Comparison of ENCODE assay signal across 16 cellular contexts in genomic region chr16:79415983-79416641, GRCh38.
DNase-seq lines count a peak whose midpoint lies in the region; ATAC-seq lines count a peak whose summit lies in the region.
"Had no signal": no experiment of that assay in that cellular context is flagged by ENCODE, and none has a peak within 500 bp of the region (broad histone marks: within the 10 kb centered on the region; RNA-seq: fewer than 3 reads in every experiment).

No MANE protein-coding gene starts in this region.

- DNase-seq in activated CD4-positive, alpha-beta T cell treated with anti-CD3 and anti-CD28 coated beads for 48 hours: peak; percentile 8
- DNase-seq in activated CD4-positive, alpha-beta T cell treated with anti-CD3 and anti-CD28 coated beads, Interleukin-2, amount 50 U/mL, for 4 hours: no peak
- peak in 2 of 3 donors; percentile 28 to 37 for DNase-seq in CD4-positive, CD25-positive, alpha-beta regulatory T cell
- no peak for DNase-seq in activated T-cell treated with anti-CD3 and anti-CD28 coated beads, Interleukin-2, amount 50 U/mL, for 72 hours
- DNase-seq in immature natural killer cell (peak; percentile 28 to 52 (median 38)), NCI-H1417 (lab: John Stamatoyannopoulos, UW) (no peak), C1 segment of cervical spinal cord (lab: John Stamatoyannopoulos, UW) (no peak), amygdala (lab: John Stamatoyannopoulos, UW) (no peak)
- DNase-seq: heart left ventricle, KG1, lower lobe of right lung, NCI-H2081, NCI-H510A treated with DMSO at 0.1 percent for 48 hours, thyroid gland had no signal

- peaks cover 31% of the 10 kb centered on the region for H3K4me1 ChIP-seq in CD4-positive, CD25-positive, alpha-beta regulatory T cell (ENCODE audit: control insufficient read depth, insufficient read depth, low read length, poor library complexity, severe bottlenecking)
- H3K4me1 ChIP-seq: thyroid gland had no signal

- H3K9me3 ChIP-seq in CD4-positive, CD25-positive, alpha-beta regulatory T cell (ENCODE audit: control insufficient read depth in 2 of 2, low read length in 2 of 2): no peaks in the 10 kb centered on the region
- H3K9me3 ChIP-seq: heart left ventricle, lower lobe of right lung, thyroid gland had no signal

- H3K36me3 Mint-ChIP-seq in CD4-positive, CD25-positive, alpha-beta regulatory T cell: no peaks in the 10 kb centered on the region
- H3K36me3 Mint-ChIP-seq in activated T-cell treated with anti-CD3 and anti-CD28 coated beads, Interleukin-2, amount 50 U/mL, for 72 hours (ENCODE audit: insufficient read depth in 2 of 2): no peaks in the 10 kb centered on the region
- peaks cover 0 to 4% (median 4%) of the 10 kb centered on the region in 3 donors for H3K36me3 Mint-ChIP-seq in immature natural killer cell

- H3K9me3 Mint-ChIP-seq in CD4-positive, CD25-positive, alpha-beta regulatory T cell: peaks cover 0 to 1% (median 0%) of the 10 kb centered on the region in 7 donors
- peaks cover 2% of the 10 kb centered on the region in 2 donors for H3K9me3 Mint-ChIP-seq in activated T-cell treated with anti-CD3 and anti-CD28 coated beads, Interleukin-2, amount 50 U/mL, for 72 hours
- H3K9me3 Mint-ChIP-seq in immature natural killer cell: no peaks in the 10 kb centered on the region

- H3K27me3 Mint-ChIP-seq in CD4-positive, CD25-positive, alpha-beta regulatory T cell: no peaks in the 10 kb centered on the region
- H3K27me3 Mint-ChIP-seq in activated T-cell treated with anti-CD3 and anti-CD28 coated beads, Interleukin-2, amount 50 U/mL, for 72 hours (ENCODE audit: low read depth): peaks cover 1% of the 10 kb centered on the region
- H3K27me3 Mint-ChIP-seq in immature natural killer cell (ENCODE audit: low read depth in 3 of 3): peaks cover 2 to 11% (median 7%) of the 10 kb centered on the region in 3 donors

- peak overlapping the region; percentile 45 to 79 (median 72) for H3K27ac Mint-ChIP-seq in CD4-positive, CD25-positive, alpha-beta regulatory T cell
- H3K27ac Mint-ChIP-seq in activated T-cell treated with anti-CD3 and anti-CD28 coated beads, Interleukin-2, amount 50 U/mL, for 72 hours: peak overlapping the region; percentile 23
- peak overlapping the region; percentile 51 to 90 (median 79) for H3K27ac Mint-ChIP-seq in immature natural killer cell

- H3K27ac ChIP-seq in CD4-positive, CD25-positive, alpha-beta regulatory T cell (ENCODE audit: insufficient read depth, low read length, poor library complexity, severe bottlenecking): peak overlapping the region; percentile 49
- H3K27ac ChIP-seq: lower lobe of right lung, thyroid gland, VCaP had no signal

- H3K36me3 ChIP-seq in CD4-positive, CD25-positive, alpha-beta regulatory T cell (ENCODE audit: control insufficient read depth, insufficient read depth, low read length): no peaks in the 10 kb centered on the region
- H3K36me3 ChIP-seq: heart left ventricle, lower lobe of right lung, thyroid gland had no signal

- H3K4me3 ChIP-seq in CD4-positive, CD25-positive, alpha-beta regulatory T cell (ENCODE audit: low read depth, low read length): peak overlapping the region; percentile 41
- H3K4me3 ChIP-seq: heart left ventricle, lower lobe of right lung, thyroid gland had no signal

- peak; percentile 62 to 70 for ATAC-seq in CD4-positive, CD25-positive, alpha-beta regulatory T cell (ENCODE audit: low read depth in 2 of 2)
- ATAC-seq in activated T-cell treated with anti-CD3 and anti-CD28 coated beads, Interleukin-2, amount 50 U/mL, for 72 hours (replicated peaks in 1 of 2): no peak
- ATAC-seq: heart left ventricle, lower lobe of right lung, Right ventricle myocardium inferior had no signal

- H3K27me3 ChIP-seq in CD4-positive, CD25-positive, alpha-beta regulatory T cell (ENCODE audit: control insufficient read depth, insufficient read depth, low read length): no peaks in the 10 kb centered on the region
- H3K27me3 ChIP-seq: thyroid gland had no signal

- peak overlapping the region; percentile 63 to 91 (median 72) for H3K4me3 Mint-ChIP-seq in CD4-positive, CD25-positive, alpha-beta regulatory T cell
- H3K4me3 Mint-ChIP-seq in activated T-cell treated with anti-CD3 and anti-CD28 coated beads, Interleukin-2, amount 50 U/mL, for 72 hours: peak overlapping the region; percentile 28 to 77
- peak overlapping the region; percentile 66 to 85 (median 83) for H3K4me3 Mint-ChIP-seq in immature natural killer cell

- H3K4me1 Mint-ChIP-seq in CD4-positive, CD25-positive, alpha-beta regulatory T cell: peaks cover 18 to 52% (median 28%) of the 10 kb centered on the region in 4 donors
- peaks cover 36% of the 10 kb centered on the region for H3K4me1 Mint-ChIP-seq in activated T-cell treated with anti-CD3 and anti-CD28 coated beads, Interleukin-2, amount 50 U/mL, for 72 hours (ENCODE audit: low read depth)
- peaks cover 60 to 64% of the 10 kb centered on the region in 2 donors for H3K4me1 Mint-ChIP-seq in immature natural killer cell

Comparison
In these comparisons a context has a peak if more than half of its experiments do, and no peak if none do; other contexts are left out.
1. DNase-seq: peak in activated CD4-positive, alpha-beta T cell treated with anti-CD3 and anti-CD28 coated beads for 48 hours (single experiment), CD4-positive, CD25-positive, alpha-beta regulatory T cell (2 of 3) and immature natural killer cell (3 of 3); none in activated CD4-positive, alpha-beta T cell treated with anti-CD3 and anti-CD28 coated beads, Interleukin-2, amount 50 U/mL, for 4 hours (0 of 2), activated T-cell treated with anti-CD3 and anti-CD28 coated beads, Interleukin-2, amount 50 U/mL, for 72 hours (0 of 2), NCI-H1417 (0 of 3), C1 segment of cervical spinal cord (0 of 14) and amygdala (0 of 56).
2. ATAC-seq: peak in CD4-positive, CD25-positive, alpha-beta regulatory T cell (2 of 2); none in activated T-cell treated with anti-CD3 and anti-CD28 coated beads, Interleukin-2, amount 50 U/mL, for 72 hours (0 of 2).
3. H3K27ac Mint-ChIP-seq: peak in every context shown above with its lines; median percentile 79 in immature natural killer cell; 72 in CD4-positive, CD25-positive, alpha-beta regulatory T cell; 23 in activated T-cell treated with anti-CD3 and anti-CD28 coated beads, Interleukin-2, amount 50 U/mL, for 72 hours.
4. Peak in every context shown above with its lines, with median percentiles within 50 percentile points of each other: H3K4me3 Mint-ChIP-seq.